In genomic region chr5:14992757-14993725, GRCh38 we compare ENCODE assay signal across 8 cellular contexts.
DNase-seq lines count a peak whose midpoint lies in the region; ATAC-seq and TF ChIP-seq lines count a peak whose summit lies in the region.
"Not testable (repeated sequence)": the region's sequence is repeated elsewhere in the genome, so short reads cannot be mapped to it uniquely, and the experiment has no call there.

No MANE protein-coding gene starts in this region.

- peak overlapping the region; percentile 64 for H3K27ac ChIP-seq in effector memory CD4-positive, alpha-beta T cell (ENCODE audit: insufficient read depth, low read length, poor library complexity, severe bottlenecking)
- H3K27ac ChIP-seq in spleen (peak overlapping the region; percentile 60 to 84 (median 76)), thymus (ENCODE audit: low read depth) (peak overlapping the region; percentile 3)

- WGBS in spleen, 5 donors: 25 to 65% (median 32%) methylated on average over 31 to 34 of the region's 34 CpGs
- WGBS in thymus: 18% methylated on average over 34 of the region's 34 CpGs

- not testable (repeated sequence) for H3K27me3 Mint-ChIP-seq in activated T-cell treated with anti-CD3 and anti-CD28 coated beads, Interleukin-2, amount 50 U/mL, for 24 hours

- intact Hi-C loops in spleen (cut with DNase I; ENCODE audit: low total_unique reads): not testable (repeated sequence)

- peaks cover 18% of the 10 kb centered on the region for H3K4me1 Mint-ChIP-seq in activated T-cell treated with anti-CD3 and anti-CD28 coated beads, Interleukin-2, amount 50 U/mL, for 24 hours (ENCODE audit: low read depth)

- not testable (repeated sequence) for H3K36me3 Mint-ChIP-seq in activated T-cell treated with anti-CD3 and anti-CD28 coated beads, Interleukin-2, amount 50 U/mL, for 24 hours (ENCODE audit: low read depth)

- peak overlapping the region; percentile 84 for H3K4me3 Mint-ChIP-seq in activated T-cell treated with anti-CD3 and anti-CD28 coated beads, Interleukin-2, amount 50 U/mL, for 24 hours

- ATAC-seq in GM18508 (IDR thresholded peaks at IDR 0.05; ENCODE audit: insufficient read depth, unreplicated experiment) (peak; percentile 80), GM21529 (IDR thresholded peaks at IDR 0.05; ENCODE audit: unreplicated experiment) (peak; percentile 87), HG03108 (IDR thresholded peaks at IDR 0.05; ENCODE audit: unreplicated experiment) (peak; percentile 64)

- not testable (repeated sequence) for H3K9me3 ChIP-seq in effector memory CD4-positive, alpha-beta T cell (ENCODE audit: control insufficient read depth, low read length); spleen; thymus (ENCODE audit: control insufficient read depth)

- H3K36me3 ChIP-seq in effector memory CD4-positive, alpha-beta T cell (ENCODE audit: control insufficient read depth, insufficient read depth, low read length); spleen; thymus (ENCODE audit: control insufficient read depth, insufficient read depth): not testable (repeated sequence)

- peak in 2 of 11 experiments; percentile 5 to 8 for TF ChIP-seq CTCF in spleen (IDR thresholded peaks at IDR 0.05 in 8 of 11, conservative IDR thresholded peaks at IDR 0.05 in 3 of 11)

- peak; percentile 57 for DNase-seq in T follicular helper cell (ENCODE audit: low read depth)
- peak; percentile 55 for DNase-seq in activated T-cell treated with anti-CD3 and anti-CD28 coated beads, Interleukin-2, amount 50 U/mL, for 24 hours
- peak; percentile 22 to 59 (median 52) for DNase-seq in effector memory CD4-positive, alpha-beta T cell
- peak; percentile 79 for DNase-seq in spleen

- peak overlapping the region; percentile 90 for H3K27ac Mint-ChIP-seq in activated T-cell treated with anti-CD3 and anti-CD28 coated beads, Interleukin-2, amount 50 U/mL, for 24 hours

- H3K4me1 ChIP-seq in effector memory CD4-positive, alpha-beta T cell (ENCODE audit: control insufficient read depth, insufficient read depth, low read length, poor library complexity, severe bottlenecking); thymus (ENCODE audit: control insufficient read depth, insufficient read depth, low read length): not testable (repeated sequence)
- H3K4me1 ChIP-seq in spleen: peaks cover 5 to 30% (median 13%) of the 10 kb centered on the region in 6 donors

- not testable (repeated sequence) for H3K27me3 ChIP-seq in effector memory CD4-positive, alpha-beta T cell (replicated peaks; ENCODE audit: control insufficient read depth, insufficient read depth, low read length, poor library complexity, severe bottlenecking); spleen (replicated peaks in 1 of 7); thymus (ENCODE audit: control insufficient read depth, insufficient read depth)

- peak overlapping the region; percentile 51 for H3K4me3 ChIP-seq in effector memory CD4-positive, alpha-beta T cell (ENCODE audit: insufficient read depth, low read depth, low read length, poor library complexity, severe bottlenecking)
- peak overlapping the region; percentile 5 to 71 (median 35) for H3K4me3 ChIP-seq in spleen
- H3K4me3 ChIP-seq in thymus (ENCODE audit: low read length): peak overlapping the region; percentile 36

- not testable (repeated sequence) for H3K9me3 Mint-ChIP-seq in activated T-cell treated with anti-CD3 and anti-CD28 coated beads, Interleukin-2, amount 50 U/mL, for 24 hours

- TF ChIP-seq POLR2A in spleen (IDR thresholded peaks at IDR 0.05): peak in 2 of 3 donors; percentile 14 to 56

Comparison
In these comparisons a context has a peak if more than half of its experiments do, and no peak if none do; other contexts are left out.
1. Peak in every context shown above with its lines: DNase-seq, ATAC-seq, H3K4me3 ChIP-seq and H3K27ac ChIP-seq.
2. H3K27ac ChIP-seq: peak in every context shown above with its lines; median percentile 76 in spleen; 64 in effector memory CD4-positive, alpha-beta T cell; 3 in thymus.